ENCODE assay signal across 11 cellular contexts in genomic region chr2:197502685-197503084, GRCh38. TPM values are rescaled to one million over a fixed set of nuclear protein-coding genes. Genes with fewer than 3 reads are reported as not detected.
DNase-seq lines count a peak whose midpoint lies in the region; ATAC-seq and TF ChIP-seq lines count a peak whose summit lies in the region.
"Had no signal": no experiment of that assay in that cellular context is flagged by ENCODE, and none has a peak within 500 bp of the region (broad histone marks: within the 10 kb centered on the region; RNA-seq: fewer than 3 reads in every experiment).

No MANE protein-coding gene starts in this region.

- TF ChIP-seq CTCF in BE2C (IDR thresholded peaks at IDR 0.05; ENCODE audit: low read depth, low read length), result no peak

- H3K4me1 ChIP-seq in BE2C (0 out of 2 replicates have a peak, but pooled peaks cover 2% of the 10 kb centered on the region), HAP-1 (peaks cover 7% of the 10 kb centered on the region), mesenchymal stem cell (ENCODE audit: control insufficient read depth, insufficient read depth, low read depth, low read length) (peaks cover 4% of the 10 kb centered on the region)

- no peak overlapping the region for H2AK5ac ChIP-seq in mesenchymal stem cell (ENCODE audit: low read length, severe bottlenecking)

- H2BK12ac ChIP-seq in mesenchymal stem cell (ENCODE audit: low read length in 2 of 2), result no peak overlapping the region

- H3K36me3 Mint-ChIP-seq in activated naive CD8-positive, alpha-beta T cell, result peaks cover 28% of the 10 kb centered on the region

- H2AFZ ChIP-seq in mesenchymal stem cell (ENCODE audit: low read depth, low read length), result no peak overlapping the region

- H3K27me3 ChIP-seq in BE2C (no peaks in the 10 kb centered on the region), HAP-1 (ENCODE audit: low read depth) (no peaks in the 10 kb centered on the region), mesenchymal stem cell (ENCODE audit: control insufficient read depth in 1 of 2, insufficient read depth in 1 of 2, low read length in 2 of 2) (no peaks in the 10 kb centered on the region)
- H3K27me3 ChIP-seq: esophagus squamous epithelium had no signal

- no peak overlapping the region for H3K27ac ChIP-seq in mesenchymal stem cell (ENCODE audit: low read length, poor library complexity, severe bottlenecking)

- H4K91ac ChIP-seq in mesenchymal stem cell (ENCODE audit: low read length), result no peak overlapping the region

- H4K8ac ChIP-seq in mesenchymal stem cell (ENCODE audit: low read length), result no peak overlapping the region

- H3K4me3 Mint-ChIP-seq in activated naive CD8-positive, alpha-beta T cell, result peak overlapping the region; percentile 100

- no peak overlapping the region for H3K4me2 ChIP-seq in mesenchymal stem cell (ENCODE audit: low read length, poor library complexity, severe bottlenecking)

- H3K9me3 ChIP-seq in BE2C, result no peaks in the 10 kb centered on the region
- no peaks in the 10 kb centered on the region for H3K9me3 ChIP-seq in HAP-1
- H3K9me3 ChIP-seq in mesenchymal stem cell (ENCODE audit: control insufficient read depth, low read length), result no peaks in the 10 kb centered on the region
- H3K9me3 ChIP-seq: esophagus squamous epithelium had no signal

- DNase-seq in BE2C (no peak), HAP-1 (ENCODE audit: low spot score in 2 of 2) (no peak), mesenchymal stem cell (no peak), ureter (ENCODE audit: low spot score) (no peak), NCI-H748 (lab: John Stamatoyannopoulos, UW; ENCODE audit: unreplicated experiment) (no peak), NCI-H2081 (lab: John Stamatoyannopoulos, UW) (no peak)
- DNase-seq: esophagus squamous epithelium; NCI-H748 treated with DMSO at 0.1 percent for 48 hours; stimulated activated CD8-positive, alpha-beta memory T cell treated with anti-CD3 and anti-CD28 coated beads, Interleukin-4, amount 100 ng/mL, for 48 hours had no signal

- H3K4ac ChIP-seq in mesenchymal stem cell (ENCODE audit: low read depth in 1 of 2, low read length in 2 of 2), result no peak overlapping the region

- peak overlapping the region; percentile 97 for H3K27ac Mint-ChIP-seq in activated naive CD8-positive, alpha-beta T cell

- H3K36me3 ChIP-seq in BE2C, result peaks cover 73% of the 10 kb centered on the region
- peaks cover 68% of the 10 kb centered on the region for H3K36me3 ChIP-seq in HAP-1 (replicated peaks)
- H3K36me3 ChIP-seq in mesenchymal stem cell (ENCODE audit: control insufficient read depth in 1 of 2, insufficient read depth in 2 of 2, low read depth in 1 of 2, low read length in 2 of 2), result peaks cover 14 to 47% of the 10 kb centered on the region in 2 experiments

- no peak overlapping the region for H2BK120ac ChIP-seq in mesenchymal stem cell (ENCODE audit: low read depth, low read length)

- H3K4me1 Mint-ChIP-seq in activated naive CD8-positive, alpha-beta T cell (ENCODE audit: low read depth), result peaks cover 26% of the 10 kb centered on the region

- ATAC-seq in GM19324 (IDR thresholded peaks at IDR 0.05; ENCODE audit: low FRiP score, unreplicated experiment), result no peak

- H3K14ac ChIP-seq in mesenchymal stem cell (ENCODE audit: low read length in 2 of 2), result no peak overlapping the region

- in situ Hi-C loops in HAP-1 (cut with MboI; ENCODE audit: low sequenced_read_pairs), result no loop called here

- H3K4me3 ChIP-seq in BE2C (ENCODE audit: low read depth, low read length), result peak overlapping the region; percentile 98
- H3K4me3 ChIP-seq in HAP-1, result peak overlapping the region; percentile 85
- peak overlapping the region in 1 of 2 experiments; percentile 97 for H3K4me3 ChIP-seq in mesenchymal stem cell (ENCODE audit: insufficient read depth in 1 of 2, low read depth in 1 of 2, low read length in 2 of 2)

- H3K18ac ChIP-seq in mesenchymal stem cell (ENCODE audit: low read depth in 1 of 2, low read length in 2 of 2), result no peak overlapping the region

- H3K27me3 Mint-ChIP-seq in activated naive CD8-positive, alpha-beta T cell, result no peaks in the 10 kb centered on the region

- no peak overlapping the region for H2BK15ac ChIP-seq in mesenchymal stem cell (ENCODE audit: low read depth, poor library complexity, severe bottlenecking)

- 93% methylated on average over 3 of the region's 4 CpGs for WGBS in mesenchymal stem cell

- H3K9me3 Mint-ChIP-seq in activated naive CD8-positive, alpha-beta T cell (ENCODE audit: low read depth), result no peaks in the 10 kb centered on the region

- H2BK5ac ChIP-seq in mesenchymal stem cell (ENCODE audit: low read depth, low read length, poor library complexity, severe bottlenecking), result no peak overlapping the region

- H3K23ac ChIP-seq in mesenchymal stem cell (ENCODE audit: low read length in 2 of 2), result no peak overlapping the region

- peaks cover 7% of the 10 kb centered on the region for H3K79me1 ChIP-seq in mesenchymal stem cell (replicated peaks; ENCODE audit: low read length, poor library complexity, severe bottlenecking)

- H3K9ac ChIP-seq in mesenchymal stem cell (ENCODE audit: low read length), result peak overlapping the region; percentile 99

RNA-seq across cellular contexts. Expression of gene HSPE1, which starts 2.5 kb away (rescaled TPM):
- polyA plus RNA-seq in BE2C (2012; ENCODE audit: insufficient read depth, insufficient read length, low read depth), result 441 TPM
- 222 TPM for polyA plus RNA-seq in mesenchymal stem cell (2013, experiment 1 of 2)
- polyA plus RNA-seq in mesenchymal stem cell (2013, experiment 2 of 2), result 222 TPM
- total RNA-seq in ureter, result 101 TPM

RNA-seq across cellular contexts. Expression of gene HSPD1, which starts 3.0 kb away (rescaled TPM):
- 331 TPM for polyA plus RNA-seq in BE2C (2012; ENCODE audit: insufficient read depth, insufficient read length, low read depth)
- 141 TPM for polyA plus RNA-seq in mesenchymal stem cell (2013, experiment 1 of 2)
- 144 TPM for polyA plus RNA-seq in mesenchymal stem cell (2013, experiment 2 of 2)
- 201 TPM for total RNA-seq in ureter

RNA-seq across cellular contexts. Expression of gene MOB4, which starts 13.2 kb away (rescaled TPM):
- polyA plus RNA-seq in BE2C (2012; ENCODE audit: insufficient read depth, insufficient read length, low read depth), result 66.7 TPM
- 29.7 TPM for polyA plus RNA-seq in mesenchymal stem cell (2013, experiment 1 of 2)
- polyA plus RNA-seq in mesenchymal stem cell (2013, experiment 2 of 2), result 36.0 TPM
- total RNA-seq in ureter, result 22.8 TPM

RNA-seq across cellular contexts. Expression of gene COQ10B, which starts 49.3 kb away (rescaled TPM):
- polyA plus RNA-seq in BE2C (2012; ENCODE audit: insufficient read depth, insufficient read length, low read depth), result 21.5 TPM
- polyA plus RNA-seq in mesenchymal stem cell (2013, experiment 1 of 2), result 34.8 TPM
- polyA plus RNA-seq in mesenchymal stem cell (2013, experiment 2 of 2), result 36.7 TPM
- total RNA-seq in ureter, result 23.0 TPM
